In the genomic region with DNA sequence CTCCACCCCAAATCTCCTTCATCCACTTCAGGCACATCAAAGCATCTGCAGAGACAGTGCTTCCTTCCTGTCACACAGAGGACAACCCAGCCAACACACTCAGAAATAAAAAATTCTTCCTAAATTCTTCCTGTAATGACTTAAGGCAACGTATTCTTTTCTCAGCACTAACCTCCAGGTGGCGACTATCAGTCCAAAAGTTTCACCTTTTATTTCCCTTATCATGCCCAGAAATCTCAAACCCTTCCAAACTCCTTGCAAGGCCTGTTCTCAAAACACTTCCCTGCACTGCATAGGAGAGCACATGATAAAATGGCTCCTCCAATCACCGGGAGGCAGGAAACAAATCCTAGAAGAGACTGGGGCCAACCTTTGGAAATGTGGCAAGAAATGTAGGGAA, we compare ENCODE assay signal across 1 cellular context.
TF ChIP-seq lines count a peak whose summit lies in the region.

No MANE protein-coding gene starts in this region.

TF ChIP-seq in WTC11, 78 proteins besides CTCF, POLR2A, EP300 and RAD21 (continued from another document):
- TF ChIP-seq, protein P1, sequence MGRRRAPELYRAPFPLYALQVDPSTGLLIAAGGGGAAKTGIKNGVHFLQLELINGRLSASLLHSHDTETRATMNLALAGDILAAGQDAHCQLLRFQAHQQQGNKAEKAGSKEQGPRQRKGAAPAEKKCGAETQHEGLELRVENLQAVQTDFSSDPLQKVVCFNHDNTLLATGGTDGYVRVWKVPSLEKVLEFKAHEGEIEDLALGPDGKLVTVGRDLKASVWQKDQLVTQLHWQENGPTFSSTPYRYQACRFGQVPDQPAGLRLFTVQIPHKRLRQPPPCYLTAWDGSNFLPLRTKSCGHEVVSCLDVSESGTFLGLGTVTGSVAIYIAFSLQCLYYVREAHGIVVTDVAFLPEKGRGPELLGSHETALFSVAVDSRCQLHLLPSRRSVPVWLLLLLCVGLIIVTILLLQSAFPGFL (CRISPR knock-in tag; IDR thresholded peaks at IDR 0.05; ENCODE audit: borderline replicate concordance): no peak
- no peak for TF ChIP-seq TEAD4 (CRISPR knock-in tag; IDR thresholded peaks at IDR 0.05)
